21 cellular contexts compared by ENCODE assay signal in the genomic region with DNA sequence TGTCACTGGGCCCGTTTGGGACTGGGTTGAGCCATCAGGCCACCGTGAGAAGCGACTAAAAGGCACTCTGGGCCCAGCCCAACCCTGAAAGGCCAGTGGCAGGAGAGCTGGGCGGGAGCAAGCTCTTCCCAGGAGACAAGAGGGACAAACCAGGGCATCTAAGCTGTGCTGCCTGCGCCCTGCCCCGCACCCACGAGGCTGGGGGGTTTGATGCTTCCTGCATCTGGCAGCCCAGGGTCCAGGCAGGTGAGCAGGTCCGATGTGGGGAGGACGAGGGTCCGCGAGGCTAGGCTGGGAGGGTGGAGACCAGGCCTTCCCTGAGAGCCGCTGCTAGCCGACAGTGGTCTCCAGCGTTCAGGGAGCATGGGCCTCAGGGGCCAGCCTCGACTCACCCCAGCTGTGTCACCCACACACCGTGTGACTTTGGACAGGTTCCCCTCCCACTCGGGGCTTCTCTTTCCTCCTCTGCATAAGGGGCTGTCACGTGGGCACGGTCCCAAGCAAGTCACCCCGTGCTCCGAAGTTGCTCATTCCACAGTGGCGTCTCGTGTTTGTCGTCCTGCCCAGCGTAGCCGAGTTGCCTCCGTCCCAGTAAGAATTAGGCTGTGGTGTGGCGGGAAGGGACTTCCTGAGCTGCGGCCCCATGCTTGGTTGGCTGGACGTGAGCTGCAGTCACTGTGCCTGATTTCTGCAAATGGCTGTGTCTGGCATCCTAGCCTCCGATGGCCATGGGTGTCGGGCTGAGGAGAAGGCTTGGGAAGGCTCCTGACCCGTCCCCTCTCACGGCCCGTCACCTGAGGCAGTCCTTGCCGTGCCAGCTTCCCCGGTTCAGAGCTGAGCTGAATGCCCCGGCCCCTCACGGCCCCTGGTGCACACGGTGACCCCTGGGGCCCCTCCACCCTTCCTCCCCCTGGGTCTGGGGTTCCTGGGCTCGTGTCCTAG. TPM values are rescaled to one million over a fixed set of nuclear protein-coding genes. Genes with fewer than 3 reads are reported as not detected.
"Had no signal": no experiment of that assay in that cellular context is flagged by ENCODE, and none has a peak within 500 bp of the region (broad histone marks: within the 10 kb centered on the region; RNA-seq: fewer than 3 reads in every experiment).

No MANE protein-coding gene starts in this region.

- H3K9me3 Mint-ChIP-seq: activated B cell treated with CpG ODN at 0.5 μM for 24 hours; activated CD8-positive, alpha-beta T cell treated with anti-CD3 and anti-CD28 coated beads for 36 hours; activated T-cell treated with anti-CD3 and anti-CD28 coated beads, Interleukin-2, amount 50 U/mL, for 4 hours; nephron; type B pancreatic cell had no signal

- H3K27ac ChIP-seq: pancreas, skin epidermis, suprapubic skin had no signal

- H3K27me3 ChIP-seq: pancreas, suprapubic skin had no signal

- H3K4me1 Mint-ChIP-seq: activated B cell treated with CpG ODN at 0.5 μM for 24 hours, nephron had no signal

- H3K4me3 ChIP-seq: pancreas, skin epidermis, suprapubic skin had no signal

- H3K27ac Mint-ChIP-seq: activated B cell treated with CpG ODN at 0.5 μM for 24 hours; activated CD8-positive, alpha-beta T cell treated with anti-CD3 and anti-CD28 coated beads for 36 hours; nephron; type B pancreatic cell had no signal

- H3K9me3 ChIP-seq: pancreas, suprapubic skin had no signal

- ATAC-seq: activated CD8-positive, alpha-beta T cell treated with anti-CD3 and anti-CD28 coated beads for 36 hours; activated T-cell treated with anti-CD3 and anti-CD28 coated beads, Interleukin-2, amount 50 U/mL, for 4 hours had no signal

- H3K4me3 Mint-ChIP-seq: activated B cell treated with CpG ODN at 0.5 μM for 24 hours; activated CD8-positive, alpha-beta T cell treated with anti-CD3 and anti-CD28 coated beads for 36 hours; activated T-cell treated with anti-CD3 and anti-CD28 coated beads, Interleukin-2, amount 50 U/mL, for 4 hours; nephron; type B pancreatic cell had no signal

- H3K27me3 Mint-ChIP-seq: activated B cell treated with CpG ODN at 0.5 μM for 24 hours; activated CD8-positive, alpha-beta T cell treated with anti-CD3 and anti-CD28 coated beads for 36 hours; type B pancreatic cell had no signal

- H3K4me1 ChIP-seq: pancreas, suprapubic skin had no signal

- DNase-seq: activated B cell treated with CpG ODN at 0.5 μM for 24 hours; activated CD4-positive, alpha-beta T cell treated with anti-CD3 and anti-CD28 coated beads for 48 hours; activated CD8-positive, alpha-beta T cell treated with anti-CD3 and anti-CD28 coated beads for 36 hours; activated effector memory CD4-positive, alpha-beta T cell treated with Interleukin-2 at 50 U/mL for 16 hours; activated naive CD4-positive, alpha-beta T cell treated with anti-CD3 and anti-CD28 coated beads, Interleukin-2, amount 50 U/mL, for 16 hours; activated T-cell treated with anti-CD3 and anti-CD28 coated beads, Interleukin-2, amount 50 U/mL, for 4 hours; dermis blood vessel endothelial cell; erythroblast; stimulated activated CD4-positive, alpha-beta T cell treated with anti-CD3 and anti-CD28 coated beads, Interleukin-15, amount 100 ng/mL, for 24 hours; stimulated activated CD4-positive, alpha-beta T cell treated with anti-CD3 and anti-CD28 coated beads, Interleukin-4, amount 100 ng/mL, for 1 hour; stimulated activated naive CD4-positive, alpha-beta T cell; SW 1271 had no signal

RNA-seq across cellular contexts. Expression of gene PLIN4, which starts 15.7 kb away (rescaled TPM):
- total RNA-seq: activated B cell treated with CpG ODN at 0.5 μM for 24 hours; T-helper 2 cell treated with Interferon-gamma antibody and Interleukin-4, amounts not matched to agents 100 ng/mL and 5 ng/mL, for 36 hours had no signal

RNA-seq across cellular contexts. Expression of gene PLIN5, which starts 32.5 kb away (rescaled TPM):
- total RNA-seq: astrocyte; chondrocyte; kidney epithelial cell; T-helper 2 cell treated with Interferon-gamma antibody and Interleukin-4, amounts not matched to agents 100 ng/mL and 5 ng/mL, for 36 hours had no signal

RNA-seq across cellular contexts. Expression of gene LRG1, which starts 37.3 kb away (rescaled TPM):
- total RNA-seq: chondrocyte had no signal
